Comparison of ENCODE assay signal across 14 cellular contexts in genomic region chr9:121398374-121398773, GRCh38. TPM values are rescaled to one million over a fixed set of nuclear protein-coding genes. Genes with fewer than 3 reads are reported as not detected.
A peak's percentile ranks its signal among the peaks of the same experiment; 100 is the strongest.
DNase-seq lines count a peak whose midpoint lies in the region; ATAC-seq, FAIRE-seq and TF ChIP-seq lines count a peak whose summit lies in the region.
"Had no signal": no experiment of that assay in that cellular context is flagged by ENCODE, and none has a peak within 500 bp of the region (broad histone marks: within the 10 kb centered on the region; RNA-seq: fewer than 3 reads in every experiment).

No MANE protein-coding gene starts in this region.

- H2AFZ ChIP-seq in HepG2 (ENCODE audit: low read length), result no peak overlapping the region

- no peak for TF ChIP-seq CTCF in HepG2 (CRISPR knock-in tag; IDR thresholded peaks at IDR 0.05)
- no peak for TF ChIP-seq CTCF in right lobe of liver (IDR thresholded peaks at IDR 0.05)
- no peak for TF ChIP-seq CTCF in tibial artery (IDR thresholded peaks at IDR 0.05)

- POLR2A ChIA-PET in HepG2 (lab: Yijun Ruan, JAX), result interaction anchor here (0.7 to 2.2 kb wide), 2 partner anchors 79 to 100 kb away, joined by 3 to 9 read pairs; no protein-coding TSS in a partner anchor
- POLR2A ChIA-PET in activated CD8-positive, alpha-beta T cell treated with anti-CD3 and anti-CD28 coated beads, Interleukin-2, amount 10 ng/mL, durations not matched to agents 7 days and 5 days (lab: Charles Lee), result no interaction called here

- H3K27me3 ChIP-seq in HepG2 (ENCODE audit: control insufficient read depth in 1 of 2, insufficient read depth in 2 of 2, low read length in 2 of 2), result peaks cover 0 to 3% of the 10 kb centered on the region in 2 experiments; a peak in 1 of 5 replicates
- no peaks in the 10 kb centered on the region for H3K27me3 ChIP-seq in right lobe of liver
- H3K27me3 ChIP-seq in adipocyte (replicated peaks; ENCODE audit: control insufficient read depth, insufficient read depth, low read length), result no peaks in the 10 kb centered on the region
- no peaks in the 10 kb centered on the region for H3K27me3 ChIP-seq in tibial artery

- H3K4me3 ChIP-seq in HepG2 (replicated peaks in 1 of 3; ENCODE audit: insufficient read depth in 1 of 3, low read depth in 2 of 3, low read length in 3 of 3), result no peak overlapping the region
- H3K4me3 ChIP-seq in right lobe of liver, result no peak overlapping the region
- H3K4me3 ChIP-seq in adipocyte (ENCODE audit: low read length), result no peak overlapping the region
- H3K4me3 ChIP-seq in tibial artery, result no peak overlapping the region
- H3K4me3 ChIP-seq: K562 had no signal

- TF ChIP-seq POLR2A in HepG2 (IDR thresholded peaks at IDR 0.05; ENCODE audit: insufficient read depth in 1 of 2, low read depth in 2 of 2, low read length in 2 of 2) (no peak), right lobe of liver (IDR thresholded peaks at IDR 0.05) (no peak)

- no peaks in the 10 kb centered on the region for H4K20me1 ChIP-seq in HepG2 (ENCODE audit: insufficient read depth, low read length)

- WGBS in HepG2 (ENCODE audit: low lambda C conversion rate), result 52% methylated on average over 4 of the region's 5 CpGs
- WGBS in right lobe of liver (ENCODE audit: insufficient coverage, low coverage, low lambda C conversion rate, missing lambda C conversion rate), result 79% methylated on average over 5 of the region's 5 CpGs

- ATAC-seq in HepG2 (no peak), right lobe of liver (no peak)
- no peak for ATAC-seq in activated CD8-positive, alpha-beta T cell treated with anti-CD3 and anti-CD28 coated beads, Interleukin-2, amount 10 ng/mL, durations not matched to agents 7 days and 5 days
- ATAC-seq: K562 had no signal

- H3K27ac Mint-ChIP-seq in activated CD8-positive, alpha-beta T cell treated with anti-CD3 and anti-CD28 coated beads, Interleukin-2, amount 10 ng/mL, durations not matched to agents 7 days and 5 days, result no peak overlapping the region

- in situ Hi-C loops in HepG2 (cut with HindIII; ENCODE audit: extremely low pct_ligation_motif_present, low pct_unique_long_range_greater_than_20kb), result loop anchor here (5.0 kb wide), 2 partner anchors 81 to 176 kb away; no protein-coding TSS in a partner anchor

- H3K36me3 Mint-ChIP-seq in activated CD8-positive, alpha-beta T cell treated with anti-CD3 and anti-CD28 coated beads, Interleukin-2, amount 10 ng/mL, durations not matched to agents 7 days and 5 days (ENCODE audit: low read depth), result peaks cover 7% of the 10 kb centered on the region

- FAIRE-seq in HepG2 (lab: Jason Lieb, UNC), result no peak
- FAIRE-seq: K562 had no signal

- H3K4me1 ChIP-seq in HepG2 (ENCODE audit: insufficient read depth, low read length) (no peaks in the 10 kb centered on the region), right lobe of liver (no peaks in the 10 kb centered on the region), adipocyte (ENCODE audit: control insufficient read depth, insufficient read depth, low read length) (peaks cover 2% of the 10 kb centered on the region), tibial artery (no peaks in the 10 kb centered on the region)

- H3K9ac ChIP-seq in HepG2 (ENCODE audit: insufficient read depth, low read depth, low read length), result no peak overlapping the region
- H3K9ac ChIP-seq in adipocyte (ENCODE audit: low read length), result no peak overlapping the region

- no peaks in the 10 kb centered on the region for H3K9me3 ChIP-seq in HepG2 (ENCODE audit: low read length)
- H3K9me3 ChIP-seq in right lobe of liver, result no peaks in the 10 kb centered on the region
- H3K9me3 ChIP-seq in adipocyte (ENCODE audit: control insufficient read depth, low read length), result peaks cover 4% of the 10 kb centered on the region
- H3K9me3 ChIP-seq in tibial artery, result peaks cover 0 to 5% (median 0%) of the 10 kb centered on the region in 3 donors

- H3K79me2 ChIP-seq in HepG2 (ENCODE audit: insufficient read depth, low read length), result no peaks in the 10 kb centered on the region

- intact Hi-C loops in HepG2 (cut with micrococcal nuclease; ENCODE audit: unreplicated experiment), result no loop called here
- intact Hi-C loops in right lobe of liver (cut with DNase I), result loop anchor here in 1 of 2 donors (10.0 kb wide), 1 partner anchor 184 kb away; no protein-coding TSS in a partner anchor
- intact Hi-C loops in tibial artery (cut with DNase I; ENCODE audit: low total_unique reads), result no loop called here
- intact Hi-C loops in head of caudate nucleus (cut with DNase I), result loop anchor here (5.0 kb wide), 1 partner anchor 186 kb away; no protein-coding TSS in a partner anchor

- H3K9me3 Mint-ChIP-seq in activated CD8-positive, alpha-beta T cell treated with anti-CD3 and anti-CD28 coated beads, Interleukin-2, amount 10 ng/mL, durations not matched to agents 7 days and 5 days (ENCODE audit: insufficient read depth), result no peaks in the 10 kb centered on the region

- DNase-seq in HepG2 (ENCODE audit: low spot score) (peak; percentile 5), right lobe of liver (no peak), adipocyte (ENCODE audit: low read depth) (peak; percentile 89), foreskin melanocyte (peak; percentile 26), tibial artery (no peak), head of caudate nucleus (no peak), amygdala (lab: John Stamatoyannopoulos, UW) (no peak)
- DNase-seq in activated CD8-positive, alpha-beta T cell treated with anti-CD3 and anti-CD28 coated beads, Interleukin-2, amount 10 ng/mL, durations not matched to agents 7 days and 5 days, result no peak
- DNase-seq: activated T-cell treated with anti-CD3 and anti-CD28 coated beads for 4 hours; NCI-H524 treated with DMSO at 0.1 percent for 48 hours; stimulated activated CD4-positive, alpha-beta T cell treated with anti-CD3 and anti-CD28 coated beads, Interleukin-4, amount 100 ng/mL, for 1 hour had no signal

- peaks cover 23% of the 10 kb centered on the region for H3K4me1 Mint-ChIP-seq in activated CD8-positive, alpha-beta T cell treated with anti-CD3 and anti-CD28 coated beads, Interleukin-2, amount 10 ng/mL, durations not matched to agents 7 days and 5 days (ENCODE audit: low read depth)
- H3K4me1 Mint-ChIP-seq: neural crest cell had no signal

- H3K36me3 ChIP-seq in HepG2 (replicated peaks in 1 of 2; ENCODE audit: control insufficient read depth in 1 of 2, insufficient read depth in 2 of 2, low read length in 2 of 2) (no peaks in the 10 kb centered on the region), right lobe of liver (no peaks in the 10 kb centered on the region), adipocyte (ENCODE audit: control insufficient read depth, insufficient read depth, low read length, severe bottlenecking) (no peaks in the 10 kb centered on the region), tibial artery (no peaks in the 10 kb centered on the region)

- no peak for TF ChIP-seq EP300 in HepG2 (IDR thresholded peaks at IDR 0.05; ENCODE audit: low read depth in 2 of 2, low read length in 2 of 2)
- no peak for TF ChIP-seq EP300 in HepG2 (CRISPR knock-in tag; IDR thresholded peaks at IDR 0.05; ENCODE audit: borderline replicate concordance)

- peaks cover 19% of the 10 kb centered on the region for H3K27me3 Mint-ChIP-seq in activated CD8-positive, alpha-beta T cell treated with anti-CD3 and anti-CD28 coated beads, Interleukin-2, amount 10 ng/mL, durations not matched to agents 7 days and 5 days (ENCODE audit: low read depth)

- CTCF ChIA-PET in HepG2 (lab: Yijun Ruan, JAX; ENCODE audit: low intra/inter-chr PET ratio, low total read pairs), result interaction anchor here (5.9 kb wide), 1 partner anchor 77 kb away, joined by 133 read pairs; no protein-coding TSS in a partner anchor
- CTCF ChIA-PET in activated CD8-positive, alpha-beta T cell treated with anti-CD3 and anti-CD28 coated beads, Interleukin-2, amount 10 ng/mL, durations not matched to agents 7 days and 5 days (lab: Charles Lee), result interaction anchor here (1.0 to 15.3 kb wide), 10 partner anchors 11 to 1611 kb away, joined by 3 to 336 read pairs (median 5); no protein-coding TSS in a partner anchor

- TF ChIP-seq RAD21 in HepG2 (CRISPR knock-in tag; IDR thresholded peaks at IDR 0.05), result no peak

- H3K4me2 ChIP-seq in HepG2 (ENCODE audit: low read depth, low read length), result no peak overlapping the region

- BruUV-seq in HepG2 (replicated peaks; lab: Mats Ljungman, UMichigan), result no TSS peak

- no peak overlapping the region for H3K27ac ChIP-seq in HepG2 (ENCODE audit: extremely low read length, insufficient read depth, low read length)
- H3K27ac ChIP-seq in right lobe of liver, result no peak overlapping the region
- H3K27ac ChIP-seq in tibial artery, result no peak overlapping the region
- H3K27ac ChIP-seq: 22Rv1 had no signal

- H3K4me3 Mint-ChIP-seq in activated CD8-positive, alpha-beta T cell treated with anti-CD3 and anti-CD28 coated beads, Interleukin-2, amount 10 ng/mL, durations not matched to agents 7 days and 5 days, result no peak overlapping the region
- H3K4me3 Mint-ChIP-seq: neural crest cell had no signal

TF ChIP-seq in HepG2, 621 proteins besides CTCF, POLR2A, EP300 and RAD21 (continues in another document):
- no peak for TF ChIP-seq GTF2F1 (IDR thresholded peaks at IDR 0.05; ENCODE audit: low read length)
- no peak for TF ChIP-seq ZNF121 (CRISPR knock-in tag; IDR thresholded peaks at IDR 0.05)

RNA-seq across cellular contexts. Expression of gene STOM, which starts 28.3 kb away (rescaled TPM):
- total RNA-seq in HepG2 (2016; rRNA removed; fragmentation: Illumina TruSeq; extraction: Trizol), result 26.0 and 43.6 TPM in 2 replicates
- 3.9 and 6.1 TPM in 2 replicates for total RNA-seq in HepG2 (2016; cell fraction: cytosol; rRNA removed; fragmentation: Illumina TruSeq; extraction: Trizol; ENCODE audit: low read depth)
- total RNA-seq in HepG2 (2016; cell fraction: insoluble cytoplasmic fraction; rRNA removed; fragmentation: Illumina TruSeq; extraction: Trizol), result 25.0 and 46.7 TPM in 2 replicates
- 13.4 and 15.9 TPM in 2 replicates for total RNA-seq in HepG2 (2016; cell fraction: membrane; rRNA removed; fragmentation: Illumina TruSeq; extraction: Trizol)
- 41.3 and 43.8 TPM in 2 replicates for total RNA-seq in HepG2 (2016; cell fraction: nucleus; rRNA removed; fragmentation: Illumina TruSeq; extraction: Trizol)
- 165 and 166 TPM in 2 replicates for polyA plus RNA-seq in HepG2 (2011; rRNA removed)
- 92.7 and 157 TPM in 2 replicates for polyA plus RNA-seq in HepG2 (2011; cell fraction: cytosol; rRNA removed)
- polyA plus RNA-seq in HepG2 (2011; cell fraction: nucleus; rRNA removed), result 23.0 and 39.1 TPM in 2 replicates
- polyA plus RNA-seq in HepG2 (2012), result 133 and 173 TPM in 2 replicates
- polyA plus RNA-seq in HepG2 (2016; cell fraction: cytosol; fragmentation: Illumina TruSeq; extraction: Trizol; ENCODE audit: low read depth), result 3.2 and 4.0 TPM in 2 replicates
- 31.1 and 33.2 TPM in 2 replicates for polyA plus RNA-seq in HepG2 (2016; cell fraction: insoluble cytoplasmic fraction; fragmentation: Illumina TruSeq; extraction: Trizol; ENCODE audit: low read depth)
- polyA plus RNA-seq in HepG2 (2016; cell fraction: membrane; fragmentation: Illumina TruSeq; extraction: Trizol; ENCODE audit: low read depth), result 7.2 and 8.6 TPM in 2 replicates
- polyA plus RNA-seq in HepG2 (2016; cell fraction: nucleus; fragmentation: Illumina TruSeq; extraction: Trizol; ENCODE audit: insufficient read depth, low read depth), result 64.0 and 71.6 TPM in 2 replicates
- 94.3 and 94.7 TPM in 2 replicates for polyA minus RNA-seq in HepG2 (2011; rRNA and poly(A)+ RNA removed; ENCODE audit: low replicate concordance)
- 96.8 and 115 TPM in 2 replicates for polyA minus RNA-seq in HepG2 (2011; cell fraction: cytosol; rRNA and poly(A)+ RNA removed)
- polyA minus RNA-seq in HepG2 (2011; cell fraction: nucleus; rRNA and poly(A)+ RNA removed), result 47.3 and 69.9 TPM in 2 replicates
- total RNA-seq in right lobe of liver, result 100 to 1,000 TPM; 232 to 655 (median 443) TPM
- 10 to 100 TPM; 50.7 to 54.9 TPM for total RNA-seq in activated CD8-positive, alpha-beta T cell treated with anti-CD3 and anti-CD28 coated beads, Interleukin-2, amount 10 ng/mL, durations not matched to agents 7 days and 5 days

Comparison
In these comparisons a context has a peak if more than half of its experiments do, and no peak if none do; other contexts are left out.
1. DNase-seq: peak in HepG2 (single experiment), adipocyte (single experiment) and foreskin melanocyte (single experiment); none in right lobe of liver (0 of 3), activated CD8-positive, alpha-beta T cell treated with anti-CD3 and anti-CD28 coated beads, Interleukin-2, amount 10 ng/mL, durations not matched to agents 7 days and 5 days (single experiment), tibial artery (0 of 2), head of caudate nucleus (0 of 42) and amygdala (0 of 56).